In the genomic region with DNA sequence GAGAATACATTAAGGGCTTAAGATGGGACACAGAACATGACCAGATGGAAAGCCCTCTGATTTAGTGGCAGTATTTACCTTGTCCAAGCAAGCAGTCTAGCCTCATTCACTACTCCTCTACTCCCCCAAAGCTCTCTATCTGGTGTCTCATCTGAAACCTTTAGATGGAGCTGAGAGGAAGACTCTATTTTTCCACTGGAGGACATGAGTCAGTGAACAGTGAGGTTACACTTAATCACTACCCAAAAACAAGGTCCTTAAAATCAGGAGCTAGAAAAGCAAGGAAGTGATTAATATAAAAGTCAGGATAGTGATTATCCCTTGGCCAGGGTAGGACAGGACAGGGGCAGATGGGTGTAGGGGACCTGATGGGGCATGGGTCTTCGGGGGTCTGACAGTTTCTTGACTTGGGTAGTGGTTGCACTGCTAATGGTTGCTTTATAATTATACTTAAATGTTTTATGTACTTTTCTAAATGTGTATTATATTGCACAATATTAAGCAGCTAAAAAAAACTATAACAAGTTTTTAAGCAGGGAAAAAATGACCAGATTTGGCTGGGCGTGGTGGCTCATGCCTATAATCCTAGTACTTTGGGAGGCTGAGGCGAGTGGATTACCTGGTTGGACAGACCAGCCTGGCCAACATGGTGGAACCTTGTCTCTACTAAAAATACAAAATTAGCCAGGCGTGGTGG, we compare ENCODE assay signal across 10 cellular contexts. TPM values are rescaled to one million over a fixed set of nuclear protein-coding genes. Genes with fewer than 3 reads are reported as not detected.
DNase-seq lines count a peak whose midpoint lies in the region; ATAC-seq and TF ChIP-seq lines count a peak whose summit lies in the region.
"Had no signal": no experiment of that assay in that cellular context is flagged by ENCODE, and none has a peak within 500 bp of the region (broad histone marks: within the 10 kb centered on the region; RNA-seq: fewer than 3 reads in every experiment).

No MANE protein-coding gene starts in this region.

- ATAC-seq in activated naive CD8-positive, alpha-beta T cell treated with anti-CD3 and anti-CD28 coated beads, Interleukin-2, amount 10 ng/mL, durations not matched to agents 7 days and 5 days (ENCODE audit: low read depth): no peak
- ATAC-seq in natural killer cell (no peak), WTC11 (no peak), HG02981 (IDR thresholded peaks at IDR 0.05; ENCODE audit: unreplicated experiment) (no peak)

- H3K9me3 Mint-ChIP-seq in T-helper 1 cell treated with Interleukin-12 subunit alpha and Interleukin-12 subunit beta and Interleukin-4 antibody, amounts not matched to agents 30 μg/mL and 1 μg/mL, for 36 hours: no peaks in the 10 kb centered on the region
- H3K9me3 Mint-ChIP-seq in activated naive CD8-positive, alpha-beta T cell treated with anti-CD3 and anti-CD28 coated beads, Interleukin-2, amount 10 ng/mL, durations not matched to agents 7 days and 5 days: no peaks in the 10 kb centered on the region
- H3K9me3 Mint-ChIP-seq in natural killer cell (no peaks in the 10 kb centered on the region), WTC11 (no peaks in the 10 kb centered on the region), mesothelial cell of epicardium (no peaks in the 10 kb centered on the region)

- H3K4me1 Mint-ChIP-seq in T-helper 1 cell treated with Interleukin-12 subunit alpha and Interleukin-12 subunit beta and Interleukin-4 antibody, amounts not matched to agents 30 μg/mL and 1 μg/mL, for 36 hours (ENCODE audit: low read depth): peaks cover 49% of the 10 kb centered on the region
- peaks cover 45% of the 10 kb centered on the region for H3K4me1 Mint-ChIP-seq in activated naive CD8-positive, alpha-beta T cell treated with anti-CD3 and anti-CD28 coated beads, Interleukin-2, amount 10 ng/mL, durations not matched to agents 7 days and 5 days
- peaks cover 64 to 77% of the 10 kb centered on the region in 2 donors for H3K4me1 Mint-ChIP-seq in natural killer cell
- 0 out of 2 replicates have a peak, but pooled peaks cover 2% of the 10 kb centered on the region for H3K4me1 Mint-ChIP-seq in WTC11
- no peaks in the 10 kb centered on the region for H3K4me1 Mint-ChIP-seq in mesothelial cell of epicardium

- H3K36me3 Mint-ChIP-seq in T-helper 1 cell treated with Interleukin-12 subunit alpha and Interleukin-12 subunit beta and Interleukin-4 antibody, amounts not matched to agents 30 μg/mL and 1 μg/mL, for 36 hours (ENCODE audit: low read depth): peaks cover 25% of the 10 kb centered on the region
- peaks cover 42% of the 10 kb centered on the region for H3K36me3 Mint-ChIP-seq in activated naive CD8-positive, alpha-beta T cell treated with anti-CD3 and anti-CD28 coated beads, Interleukin-2, amount 10 ng/mL, durations not matched to agents 7 days and 5 days
- no peaks in the 10 kb centered on the region for H3K36me3 Mint-ChIP-seq in natural killer cell
- no peaks in the 10 kb centered on the region for H3K36me3 Mint-ChIP-seq in WTC11
- no peaks in the 10 kb centered on the region for H3K36me3 Mint-ChIP-seq in mesothelial cell of epicardium

- H3K4me3 Mint-ChIP-seq in T-helper 1 cell treated with Interleukin-12 subunit alpha and Interleukin-12 subunit beta and Interleukin-4 antibody, amounts not matched to agents 30 μg/mL and 1 μg/mL, for 36 hours: peak overlapping the region; percentile 87
- H3K4me3 Mint-ChIP-seq in activated naive CD8-positive, alpha-beta T cell treated with anti-CD3 and anti-CD28 coated beads, Interleukin-2, amount 10 ng/mL, durations not matched to agents 7 days and 5 days: peak overlapping the region; percentile 88
- H3K4me3 Mint-ChIP-seq in natural killer cell (peak overlapping the region; percentile 94), WTC11 (no peak overlapping the region), mesothelial cell of epicardium (no peak overlapping the region)

- CTCF ChIA-PET in WTC11 (lab: Charles Lee): interaction anchor here (1.0 kb wide), 1 partner anchor 33 kb away, joined by 4 read pairs; no protein-coding TSS in a partner anchor

- intact Hi-C loops in natural killer cell (cut with micrococcal nuclease): no loop called here

- no peak for TF ChIP-seq CTCF in natural killer cell (IDR thresholded peaks at IDR 0.05)
- TF ChIP-seq CTCF in WTC11 (IDR thresholded peaks at IDR 0.05): no peak
- TF ChIP-seq CTCF in mesothelial cell of epicardium (IDR thresholded peaks at IDR 0.05; ENCODE audit: unreplicated experiment): no peak

- peak overlapping the region; percentile 77 for H3K27ac Mint-ChIP-seq in T-helper 1 cell treated with Interleukin-12 subunit alpha and Interleukin-12 subunit beta and Interleukin-4 antibody, amounts not matched to agents 30 μg/mL and 1 μg/mL, for 36 hours
- peak overlapping the region; percentile 77 for H3K27ac Mint-ChIP-seq in activated naive CD8-positive, alpha-beta T cell treated with anti-CD3 and anti-CD28 coated beads, Interleukin-2, amount 10 ng/mL, durations not matched to agents 7 days and 5 days
- H3K27ac Mint-ChIP-seq in natural killer cell (peak overlapping the region; percentile 87 to 95), WTC11 (no peak overlapping the region), mesothelial cell of epicardium (no peak overlapping the region)

- H3K27me3 Mint-ChIP-seq in T-helper 1 cell treated with Interleukin-12 subunit alpha and Interleukin-12 subunit beta and Interleukin-4 antibody, amounts not matched to agents 30 μg/mL and 1 μg/mL, for 36 hours (ENCODE audit: low read depth): no peaks in the 10 kb centered on the region
- no peaks in the 10 kb centered on the region for H3K27me3 Mint-ChIP-seq in activated naive CD8-positive, alpha-beta T cell treated with anti-CD3 and anti-CD28 coated beads, Interleukin-2, amount 10 ng/mL, durations not matched to agents 7 days and 5 days
- H3K27me3 Mint-ChIP-seq in natural killer cell (ENCODE audit: low read depth in 2 of 2) (no peaks in the 10 kb centered on the region), WTC11 (ENCODE audit: low read depth) (no peaks in the 10 kb centered on the region), mesothelial cell of epicardium (ENCODE audit: low read depth) (no peaks in the 10 kb centered on the region)

- POLR2A ChIA-PET in activated naive CD8-positive, alpha-beta T cell treated with anti-CD3 and anti-CD28 coated beads, Interleukin-2, amount 10 ng/mL, durations not matched to agents 7 days and 5 days (lab: Charles Lee): interaction anchor here (0.5 to 4.0 kb wide), 8 partner anchors 11 to 72 kb away, joined by 3 to 49 read pairs (median 5); a partner anchor contains a TSS
- POLR2A ChIA-PET in WTC11 (lab: Charles Lee): no interaction called here

- DNase-seq in T-helper 1 cell: no peak
- DNase-seq in M059J (ENCODE audit: low read depth): peak; percentile 87
- no peak for DNase-seq in activated naive CD8-positive, alpha-beta T cell treated with anti-CD3 and anti-CD28 coated beads, Interleukin-2, amount 10 ng/mL, durations not matched to agents 7 days and 5 days
- no peak for DNase-seq in natural killer cell
- no peak for DNase-seq in WTC11 (ENCODE audit: low spot score)
- DNase-seq in mesothelial cell of epicardium (ENCODE audit: low spot score in 2 of 2, unreplicated experiment in 2 of 2): no peak
- DNase-seq: caudate nucleus, NCI-H748 treated with DMSO at 0.1 percent for 48 hours had no signal

TF ChIP-seq in WTC11, 78 proteins besides CTCF, POLR2A, EP300 and RAD21 (continues in another document):
- no peak for TF ChIP-seq NR1H2 (CRISPR knock-in tag; IDR thresholded peaks at IDR 0.05)
- TF ChIP-seq ZNF232 (CRISPR knock-in tag; IDR thresholded peaks at IDR 0.05): no peak
- no peak for TF ChIP-seq HMGA2 (CRISPR knock-in tag; IDR thresholded peaks at IDR 0.05)
- TF ChIP-seq FOXP1 (CRISPR knock-in tag; IDR thresholded peaks at IDR 0.05; ENCODE audit: borderline replicate concordance): no peak
- no peak for TF ChIP-seq ZNF317 (CRISPR knock-in tag; IDR thresholded peaks at IDR 0.05; ENCODE audit: borderline replicate concordance, low read depth)

RNA-seq across cellular contexts. Expression of a gene that starts 3.0 kb away (rescaled TPM):
- 1.7 and 1.9 TPM in 2 replicates for total RNA-seq in M059J (2014; rRNA removed; shearing (Covaris generic))
- 10 to 100 TPM; 74.1 to 82.9 TPM for total RNA-seq in activated naive CD8-positive, alpha-beta T cell treated with anti-CD3 and anti-CD28 coated beads, Interleukin-2, amount 10 ng/mL, durations not matched to agents 7 days and 5 days
- total RNA-seq in natural killer cell: 100 to 1,000 TPM in 2 of 3 donors, 10 to 100 TPM in 1; 98.4 to 122 (median 104) TPM
- total RNA-seq in WTC11 (2021): 0.11 to 0.18 TPM in 2 of 3 replicates, not detected in the other
- 0.11 TPM in 1 of 3 replicates, not detected in the others for total RNA-seq in mesothelial cell of epicardium

RNA-seq across cellular contexts. Expression of a gene that starts 18.8 kb away (rescaled TPM):
- not detected in 2 replicates for total RNA-seq in M059J (2014; rRNA removed; shearing (Covaris generic))
- total RNA-seq in activated naive CD8-positive, alpha-beta T cell treated with anti-CD3 and anti-CD28 coated beads, Interleukin-2, amount 10 ng/mL, durations not matched to agents 7 days and 5 days: 1 to 10 TPM; 1.1 to 2.9 TPM
- total RNA-seq in natural killer cell (1 to 10 TPM in 2 of 3 donors, under 1 TPM in 1; 0.88 to 2.1 (median 1.5) TPM), WTC11 (2021) (0.17 to 0.30 TPM (median 0.18 TPM) in 3 replicates), mesothelial cell of epicardium (0.27 to 1.1 TPM (median 0.55 TPM) in 3 replicates)

RNA-seq across cellular contexts. Expression of a gene that starts 36.1 kb away (rescaled TPM):
- total RNA-seq in M059J (2014; rRNA removed; shearing (Covaris generic)): 17.9 and 18.9 TPM in 2 replicates
- 10 to 100 TPM; 53.9 to 60.5 TPM for total RNA-seq in activated naive CD8-positive, alpha-beta T cell treated with anti-CD3 and anti-CD28 coated beads, Interleukin-2, amount 10 ng/mL, durations not matched to agents 7 days and 5 days
- 10 to 100 TPM; 64.0 to 78.7 (median 77.6) TPM for total RNA-seq in natural killer cell
- 10.6 to 14.2 TPM (median 13.6 TPM) in 3 replicates for total RNA-seq in WTC11 (2021)
- total RNA-seq in mesothelial cell of epicardium: 26.8 to 31.6 TPM (median 31.6 TPM) in 3 replicates

RNA-seq across cellular contexts. Expression of a gene that starts 36.6 kb away (rescaled TPM):
- 16.9 and 19.2 TPM in 2 replicates for total RNA-seq in M059J (2014; rRNA removed; shearing (Covaris generic))
- 10 to 100 TPM; 13.4 to 14.3 TPM for total RNA-seq in activated naive CD8-positive, alpha-beta T cell treated with anti-CD3 and anti-CD28 coated beads, Interleukin-2, amount 10 ng/mL, durations not matched to agents 7 days and 5 days
- total RNA-seq in natural killer cell: 1 to 10 TPM; 5.5 to 6.8 (median 5.9) TPM
- 9.4 to 11.1 TPM (median 9.5 TPM) in 3 replicates for total RNA-seq in WTC11 (2021)
- 8.1 to 10.0 TPM (median 9.5 TPM) in 3 replicates for total RNA-seq in mesothelial cell of epicardium

RNA-seq across cellular contexts. Expression of a gene that starts 56.3 kb away (rescaled TPM):
- 7.5 and 12.4 TPM in 2 replicates for total RNA-seq in M059J (2014; rRNA removed; shearing (Covaris generic))
- 10 to 100 TPM; 32.7 to 37.0 TPM for total RNA-seq in activated naive CD8-positive, alpha-beta T cell treated with anti-CD3 and anti-CD28 coated beads, Interleukin-2, amount 10 ng/mL, durations not matched to agents 7 days and 5 days
- total RNA-seq in natural killer cell (10 to 100 TPM; 30.1 to 37.9 (median 36.5) TPM), WTC11 (2021) (15.5 to 19.3 TPM (median 19.1 TPM) in 3 replicates), mesothelial cell of epicardium (23.7 to 27.7 TPM (median 24.7 TPM) in 3 replicates)

Comparison
In these comparisons a context has a peak if more than half of its experiments do, and no peak if none do; other contexts are left out.
1. H3K27ac Mint-ChIP-seq: peak in T-helper 1 cell treated with Interleukin-12 subunit alpha and Interleukin-12 subunit beta and Interleukin-4 antibody, amounts not matched to agents 30 μg/mL and 1 μg/mL, for 36 hours (single experiment), activated naive CD8-positive, alpha-beta T cell treated with anti-CD3 and anti-CD28 coated beads, Interleukin-2, amount 10 ng/mL, durations not matched to agents 7 days and 5 days (single experiment) and natural killer cell (2 of 2); none in WTC11 (single experiment) and mesothelial cell of epicardium (single experiment).
2. H3K4me3 Mint-ChIP-seq: peak in T-helper 1 cell treated with Interleukin-12 subunit alpha and Interleukin-12 subunit beta and Interleukin-4 antibody, amounts not matched to agents 30 μg/mL and 1 μg/mL, for 36 hours (single experiment), activated naive CD8-positive, alpha-beta T cell treated with anti-CD3 and anti-CD28 coated beads, Interleukin-2, amount 10 ng/mL, durations not matched to agents 7 days and 5 days (single experiment) and natural killer cell (single experiment); none in WTC11 (single experiment) and mesothelial cell of epicardium (single experiment).
3. RNA of a gene that starts 3.0 kb away (total RNA-seq): 98.4 to 122 TPM in natural killer cell and 74.1 to 82.9 TPM in activated naive CD8-positive, alpha-beta T cell treated with anti-CD3 and anti-CD28 coated beads, Interleukin-2, amount 10 ng/mL, durations not matched to agents 7 days and 5 days; 1.7 to 1.9 TPM in M059J, 0.11 to 0.18 TPM in WTC11 and 0.11 TPM in mesothelial cell of epicardium; every median in the first group is over 10 times any median in the second.